ENCODE assay signal across 19 cellular contexts in genomic region chr4:149605601-149606378, GRCh38.
DNase-seq lines count a peak whose midpoint lies in the region; ATAC-seq, FAIRE-seq and TF ChIP-seq lines count a peak whose summit lies in the region.
"Had no signal": no experiment of that assay in that cellular context is flagged by ENCODE, and none has a peak within 500 bp of the region (broad histone marks: within the 10 kb centered on the region; RNA-seq: fewer than 3 reads in every experiment).

No MANE protein-coding gene starts in this region.

- H3K9me3 Mint-ChIP-seq in MCF 10A (ENCODE audit: unreplicated experiment) (no peaks in the 10 kb centered on the region), astrocyte (ENCODE audit: unreplicated experiment) (peaks cover 9% of the 10 kb centered on the region)

- POLR2A ChIA-PET in MCF 10A (lab: Yijun Ruan, JAX): interaction anchor here (0.6 kb wide), 1 partner anchor 265 kb away, joined by 8 read pairs; no protein-coding TSS in a partner anchor

- CTCF ChIA-PET in MCF 10A (lab: Yijun Ruan, JAX): no interaction called here

- no peak overlapping the region for H3K4me3 ChIP-seq in breast epithelium
- H3K4me3 ChIP-seq in astrocyte (ENCODE audit: insufficient read depth, low read depth, low read length): no peak overlapping the region
- H3K4me3 ChIP-seq: heart left ventricle, MG63 had no signal

- H3K27ac ChIP-seq in breast epithelium (no peak overlapping the region), astrocyte (ENCODE audit: low read depth, low read length) (no peak overlapping the region)
- H3K27ac ChIP-seq: heart left ventricle had no signal

- intact Hi-C loops in MCF 10A (cut with micrococcal nuclease): loop anchor here (10.0 kb wide), 1 partner anchor 289 kb away; no protein-coding TSS in a partner anchor
- intact Hi-C loops in breast epithelium (cut with DNase I; ENCODE audit: low total_unique reads): no loop called here
- intact Hi-C loops in posterior cingulate gyrus (cut with DNase I): no loop called here

- TF ChIP-seq POLR2A in breast epithelium (IDR thresholded peaks at IDR 0.05): no peak

- TF ChIP-seq CTCF in MCF 10A (IDR thresholded peaks at IDR 0.05; ENCODE audit: unreplicated experiment): no peak
- TF ChIP-seq CTCF in breast epithelium (IDR thresholded peaks at IDR 0.05): no peak
- no peak for TF ChIP-seq CTCF in astrocyte (IDR thresholded peaks at IDR 0.05; ENCODE audit: insufficient read depth, low read depth, low read length)

- no peaks in the 10 kb centered on the region for H3K27me3 ChIP-seq in breast epithelium
- H3K27me3 ChIP-seq in astrocyte (ENCODE audit: insufficient read depth, low read length): no peaks in the 10 kb centered on the region
- H3K27me3 ChIP-seq: heart left ventricle, MG63 had no signal

- FAIRE-seq in astrocyte (lab: Jason Lieb, UNC): no peak
- FAIRE-seq: endothelial cell of umbilical vein, G401.6 had no signal

- no peaks in the 10 kb centered on the region for H3K4me1 Mint-ChIP-seq in MCF 10A (ENCODE audit: insufficient read depth, unreplicated experiment)
- peaks cover 17% of the 10 kb centered on the region for H3K4me1 Mint-ChIP-seq in astrocyte (ENCODE audit: low read depth, unreplicated experiment)
- H3K4me1 Mint-ChIP-seq: activated naive CD8-positive, alpha-beta T cell treated with anti-CD3 and anti-CD28 coated beads, Interleukin-2, amount 10 ng/mL, durations not matched to agents 7 days and 5 days had no signal

- no peaks in the 10 kb centered on the region for H3K79me2 ChIP-seq in astrocyte (ENCODE audit: insufficient read depth, low read length)

- H3K4me3 Mint-ChIP-seq in MCF 10A (ENCODE audit: unreplicated experiment) (no peak overlapping the region), astrocyte (ENCODE audit: unreplicated experiment) (no peak overlapping the region)
- H3K4me3 Mint-ChIP-seq: activated naive CD8-positive, alpha-beta T cell treated with anti-CD3 and anti-CD28 coated beads, Interleukin-2, amount 10 ng/mL, durations not matched to agents 7 days and 5 days had no signal

- BruUV-seq in MCF 10A (replicated peaks; lab: Mats Ljungman, UMichigan): no TSS peak

- H3K36me3 Mint-ChIP-seq in MCF 10A (ENCODE audit: insufficient read depth, unreplicated experiment) (no peaks in the 10 kb centered on the region), astrocyte (ENCODE audit: low read depth, unreplicated experiment) (no peaks in the 10 kb centered on the region)
- H3K36me3 Mint-ChIP-seq: activated naive CD8-positive, alpha-beta T cell treated with anti-CD3 and anti-CD28 coated beads, Interleukin-2, amount 10 ng/mL, durations not matched to agents 7 days and 5 days had no signal

- DNase-seq in MCF 10A (ENCODE audit: unreplicated experiment) (peak; percentile 54), breast epithelium (ENCODE audit: low spot score in 2 of 2) (no peak), astrocyte (ENCODE audit: low read depth) (peak; percentile 76), iPS DF 19.7 (ENCODE audit: low read depth, low spot score) (peak; percentile 9), posterior cingulate gyrus (no peak)
- no peak for DNase-seq in effector CD8-positive, alpha-beta T cell (lab: John Stamatoyannopoulos, UW)
- DNase-seq: activated naive CD8-positive, alpha-beta T cell treated with anti-CD3 and anti-CD28 coated beads, Interleukin-2, amount 10 ng/mL, durations not matched to agents 7 days and 5 days; activated T-cell treated with anti-CD3 and anti-CD28 coated beads, Interleukin-2, amount 50 U/mL, for 1 hour; heart left ventricle; left colon; MG63; NCI-H774; Right ventricle myocardium superior; stimulated activated CD4-positive, alpha-beta T cell treated with anti-CD3 and anti-CD28 coated beads, Interleukin-12 subunit alpha, Interleukin-12 subunit beta, amount 100 ng/mL, for 4 hours had no signal

- H3K27me3 Mint-ChIP-seq in MCF 10A (ENCODE audit: insufficient read depth, unreplicated experiment) (no peaks in the 10 kb centered on the region), astrocyte (ENCODE audit: low read depth, unreplicated experiment) (no peaks in the 10 kb centered on the region)
- H3K27me3 Mint-ChIP-seq: activated naive CD8-positive, alpha-beta T cell treated with anti-CD3 and anti-CD28 coated beads, Interleukin-2, amount 10 ng/mL, durations not matched to agents 7 days and 5 days; progenitor cell of endocrine pancreas had no signal

- no peak overlapping the region for H2AFZ ChIP-seq in astrocyte (ENCODE audit: low read depth, low read length)

- no peak overlapping the region for H3K27ac Mint-ChIP-seq in MCF 10A (ENCODE audit: low read depth, unreplicated experiment)
- peak overlapping the region; percentile 75 for H3K27ac Mint-ChIP-seq in astrocyte (ENCODE audit: unreplicated experiment)
- H3K27ac Mint-ChIP-seq: activated naive CD8-positive, alpha-beta T cell treated with anti-CD3 and anti-CD28 coated beads, Interleukin-2, amount 10 ng/mL, durations not matched to agents 7 days and 5 days; progenitor cell of endocrine pancreas had no signal

- ATAC-seq in GM18498 (IDR thresholded peaks at IDR 0.05; ENCODE audit: unreplicated experiment) (no peak), GM18511 (IDR thresholded peaks at IDR 0.05; ENCODE audit: unreplicated experiment) (no peak)
- ATAC-seq: heart left ventricle, left colon had no signal

- no peaks in the 10 kb centered on the region for H4K20me1 ChIP-seq in astrocyte (ENCODE audit: insufficient read depth, low read length)

- H3K4me2 ChIP-seq in astrocyte (ENCODE audit: low read length): no peak overlapping the region

- H3K36me3 ChIP-seq in breast epithelium (no peaks in the 10 kb centered on the region), astrocyte (ENCODE audit: insufficient read depth, low read length) (no peaks in the 10 kb centered on the region)
- H3K36me3 ChIP-seq: heart left ventricle, MG63 had no signal

- H3K4me1 ChIP-seq in breast epithelium (no peaks in the 10 kb centered on the region), astrocyte (ENCODE audit: insufficient read depth, low read length) (no peaks in the 10 kb centered on the region)
- H3K4me1 ChIP-seq: heart left ventricle had no signal

- H3K9me3 ChIP-seq in breast epithelium: no peaks in the 10 kb centered on the region
- no peaks in the 10 kb centered on the region for H3K9me3 ChIP-seq in astrocyte (ENCODE audit: insufficient read depth, low read depth, low read length)
- H3K9me3 ChIP-seq: MG63 had no signal

- no peak overlapping the region for H3K9ac ChIP-seq in astrocyte (ENCODE audit: low read length)

Comparison
In these comparisons a context has a peak if more than half of its experiments do, and no peak if none do; other contexts are left out.
1. DNase-seq: peak in MCF 10A (single experiment), astrocyte (single experiment) and iPS DF 19.7 (single experiment); none in breast epithelium (0 of 2), effector CD8-positive, alpha-beta T cell (single experiment) and posterior cingulate gyrus (0 of 10).